In genomic region chr11:72599325-72600117, GRCh38 we compare ENCODE assay signal across 10 cellular contexts.
DNase-seq lines count a peak whose midpoint lies in the region; ATAC-seq and TF ChIP-seq lines count a peak whose summit lies in the region.
"Had no signal": no experiment of that assay in that cellular context is flagged by ENCODE, and none has a peak within 500 bp of the region (broad histone marks: within the 10 kb centered on the region; RNA-seq: fewer than 3 reads in every experiment).

No MANE protein-coding gene starts in this region.

- H3K4me3 Mint-ChIP-seq in CD8-positive, alpha-beta T cell = no peak overlapping the region
- H3K4me3 Mint-ChIP-seq: activated naive CD4-positive, alpha-beta T cell treated with anti-CD3 and anti-CD28 coated beads for 36 hours; central memory CD8-positive, alpha-beta T cell had no signal

- POLR2A ChIA-PET in CD8-positive, alpha-beta T cell (lab: Charles Lee) = no interaction called here
- POLR2A ChIA-PET in HCT116 (lab: Charles Lee) (no interaction called here), HEK293T (lab: Yijun Ruan, JAX) (no interaction called here)

- H4K5ac ChIP-seq in mesendoderm (ENCODE audit: low read length) = no peak overlapping the region

- intact Hi-C loops in CD8-positive, alpha-beta T cell (cut with DNase I, micrococcal nuclease) = no loop called here
- intact Hi-C loops in HCT116 (cut with micrococcal nuclease) (loop anchor here (1.0 kb wide), 1 partner anchor 44 kb away; no protein-coding TSS in a partner anchor), adrenal gland (cut with DNase I) (loop anchor here (2.0 to 5.0 kb wide), 2 partner anchors 41 to 43 kb away; no protein-coding TSS in a partner anchor)

- no TSS peak for BruUV-seq in HCT116 (replicated peaks; lab: Mats Ljungman, UMichigan)

- RAD21 ChIA-PET in HCT116 (lab: Charles Lee; ENCODE audit: low non-redundant PET in 1 of 2, low total read pairs in 2 of 2, uncharacterized antibody in 2 of 2, unreplicated experiment in 2 of 2) = interaction anchor here in 1 of 2 experiments (0.8 to 1.4 kb wide), 3 partner anchors 13 to 84 kb away, joined by 4 to 11 read pairs (median 7); no protein-coding TSS in a partner anchor

- H3K4me2 ChIP-seq in HCT116 (ENCODE audit: low read length) (peak overlapping the region; percentile 42), mesendoderm (ENCODE audit: low read length) (no peak overlapping the region)

- no peak overlapping the region for H2AK5ac ChIP-seq in mesendoderm (ENCODE audit: low read length)

- no peaks in the 10 kb centered on the region for H3K79me1 ChIP-seq in mesendoderm (ENCODE audit: low read length)

- H3K9ac ChIP-seq in HCT116 (ENCODE audit: low read length) = no peak overlapping the region
- H3K9ac ChIP-seq in mesendoderm (ENCODE audit: low read length) = no peak overlapping the region

- CTCF ChIA-PET in CD8-positive, alpha-beta T cell (lab: Charles Lee) = interaction anchor here (1.3 kb wide), 1 partner anchor 44 kb away, joined by 3 read pairs; no protein-coding TSS in a partner anchor
- CTCF ChIA-PET in HCT116 (lab: Charles Lee) = interaction anchor here (1.0 to 2.2 kb wide), 18 partner anchors 9 to 169 kb away, joined by 3 to 31 read pairs (median 4); no protein-coding TSS in a partner anchor
- CTCF ChIA-PET in HEK293T (lab: Yijun Ruan, JAX) = interaction anchor here (0.6 to 1.3 kb wide), 4 partner anchors 9 to 73 kb away, joined by 3 to 7 read pairs (median 4); no protein-coding TSS in a partner anchor

- TF ChIP-seq POLR2A in HCT116 (IDR thresholded peaks at IDR 0.05; ENCODE audit: borderline replicate concordance, extremely low read depth, insufficient read depth, insufficient read length) = no peak
- no peak for TF ChIP-seq POLR2A in adrenal gland (IDR thresholded peaks at IDR 0.05)

- no peaks in the 10 kb centered on the region for H3K36me3 ChIP-seq in CD8-positive, alpha-beta T cell (ENCODE audit: insufficient read depth, low read length)
- no peaks in the 10 kb centered on the region for H3K36me3 ChIP-seq in HCT116 (ENCODE audit: control insufficient read depth in 1 of 2, insufficient read depth in 2 of 2, low read length in 2 of 2)
- H3K36me3 ChIP-seq in adrenal gland (replicated peaks in 1 of 2) = no peaks in the 10 kb centered on the region
- H3K36me3 ChIP-seq in mesendoderm (ENCODE audit: control insufficient read depth, insufficient read depth, low read length) = no peaks in the 10 kb centered on the region

- H4K20me1 ChIP-seq in HCT116 (ENCODE audit: insufficient read depth) = no peaks in the 10 kb centered on the region

- WGBS in adrenal gland, 4 donors = 70 to 83% (median 76%) methylated on average over 11 of the region's 11 CpGs
- no CpG with 5 or more reads among the region's 11 CpGs for WGBS in mesendoderm (ENCODE audit: extremely low coverage, insufficient coverage, low lambda C conversion rate)

- H3K4me1 ChIP-seq in CD8-positive, alpha-beta T cell (ENCODE audit: insufficient read depth, low read length) = no peaks in the 10 kb centered on the region
- H3K4me1 ChIP-seq in HCT116 (ENCODE audit: control insufficient read depth in 1 of 2, insufficient read depth in 2 of 2, low read length in 2 of 2) = peaks cover 0 to 15% of the 10 kb centered on the region in 2 experiments; a peak in 2 of 4 replicates
- peaks cover 5 to 9% of the 10 kb centered on the region in 2 donors for H3K4me1 ChIP-seq in adrenal gland (replicated peaks in 1 of 2)
- peaks cover 1% of the 10 kb centered on the region for H3K4me1 ChIP-seq in mesendoderm (ENCODE audit: control insufficient read depth, low read depth, low read length)

- peak overlapping the region; percentile 58 for H3K27ac Mint-ChIP-seq in CD8-positive, alpha-beta T cell
- H3K27ac Mint-ChIP-seq: activated naive CD4-positive, alpha-beta T cell treated with anti-CD3 and anti-CD28 coated beads for 36 hours had no signal

- no peak overlapping the region for H3K4me3 ChIP-seq in CD8-positive, alpha-beta T cell (ENCODE audit: low read depth, low read length)
- H3K4me3 ChIP-seq in HCT116 (replicated peaks in 1 of 2; ENCODE audit: low read depth in 1 of 2, low read length in 2 of 2) = no peak overlapping the region
- H3K4me3 ChIP-seq in adrenal gland = no peak overlapping the region
- no peak overlapping the region for H3K4me3 ChIP-seq in mesendoderm (ENCODE audit: low read length)

- no peaks in the 10 kb centered on the region for H3K9me3 ChIP-seq in CD8-positive, alpha-beta T cell (ENCODE audit: low read length)
- no peaks in the 10 kb centered on the region for H3K9me3 ChIP-seq in HCT116 (ENCODE audit: control insufficient read depth in 1 of 2, insufficient read depth in 1 of 2, low read depth in 1 of 2, low read length in 2 of 2)
- H3K9me3 ChIP-seq in adrenal gland (replicated peaks in 1 of 3) = no peaks in the 10 kb centered on the region

- H3K36me3 Mint-ChIP-seq in CD8-positive, alpha-beta T cell = no peaks in the 10 kb centered on the region

- H2BK120ac ChIP-seq in mesendoderm (ENCODE audit: low read depth, low read length) = no peak overlapping the region

- no peaks in the 10 kb centered on the region for H3K79me2 ChIP-seq in HCT116 (ENCODE audit: insufficient read depth, low read length)
- no peaks in the 10 kb centered on the region for H3K79me2 ChIP-seq in mesendoderm (ENCODE audit: control insufficient read depth, insufficient read depth, low read length)

- H3K4me1 Mint-ChIP-seq in CD8-positive, alpha-beta T cell (ENCODE audit: low read depth) = no peaks in the 10 kb centered on the region
- H3K4me1 Mint-ChIP-seq: central memory CD8-positive, alpha-beta T cell had no signal

- H3K9me3 Mint-ChIP-seq in CD8-positive, alpha-beta T cell = no peaks in the 10 kb centered on the region
- H3K9me3 Mint-ChIP-seq: activated naive CD4-positive, alpha-beta T cell treated with anti-CD3 and anti-CD28 coated beads for 36 hours; central memory CD8-positive, alpha-beta T cell had no signal

- no peak overlapping the region for H3K23ac ChIP-seq in mesendoderm (ENCODE audit: low read length)

- no peak overlapping the region for H2BK5ac ChIP-seq in mesendoderm (ENCODE audit: low read length)

- no peak overlapping the region for H3K56ac ChIP-seq in mesendoderm (ENCODE audit: low read length)

- H3K27me3 ChIP-seq in CD8-positive, alpha-beta T cell (ENCODE audit: insufficient read depth, low read length) = no peaks in the 10 kb centered on the region
- H3K27me3 ChIP-seq in HCT116 (ENCODE audit: insufficient read depth, low read length) (no peaks in the 10 kb centered on the region), adrenal gland (no peaks in the 10 kb centered on the region), mesendoderm (ENCODE audit: insufficient read depth, low read length, poor library complexity) (no peaks in the 10 kb centered on the region)

- peak in 1 of 7 experiments; percentile 14 for DNase-seq in CD8-positive, alpha-beta T cell
- DNase-seq in HCT116 (ENCODE audit: low read depth, low spot score) (no peak), adrenal gland (peak in 5 of 7 donors; percentile 42 to 67 (median 53)), mesendoderm (peak; percentile 61), HEK293T (ENCODE audit: extremely low spot score) (no peak), ureter (ENCODE audit: low spot score) (no peak), NCI-H1417 treated with DMSO at 0.1 percent for 48 hours (lab: John Stamatoyannopoulos, UW) (no peak)
- no peak for DNase-seq in stimulated activated CD8-positive, alpha-beta memory T cell treated with anti-CD3 and anti-CD28 coated beads, Interleukin-4, amount 100 ng/mL, for 48 hours
- DNase-seq: activated naive CD4-positive, alpha-beta T cell treated with anti-CD3 and anti-CD28 coated beads for 36 hours had no signal

- no peak overlapping the region for H3K18ac ChIP-seq in mesendoderm (ENCODE audit: low read length)

- H3K27ac ChIP-seq in CD8-positive, alpha-beta T cell (ENCODE audit: low read depth, low read length) = no peak overlapping the region
- no peak overlapping the region for H3K27ac ChIP-seq in HCT116 (ENCODE audit: low read depth, low read length)
- H3K27ac ChIP-seq in adrenal gland = no peak overlapping the region
- no peak overlapping the region for H3K27ac ChIP-seq in mesendoderm (ENCODE audit: low read depth, low read length)

- no peak overlapping the region for H2AFZ ChIP-seq in HCT116 (ENCODE audit: low read depth, low read length, poor library complexity, severe bottlenecking)

- no peak overlapping the region for H2BK15ac ChIP-seq in mesendoderm (replicated peaks; ENCODE audit: low read depth)

- H3K27me3 Mint-ChIP-seq in CD8-positive, alpha-beta T cell (ENCODE audit: low read depth) = peaks cover 15% of the 10 kb centered on the region

- H3K4ac ChIP-seq in mesendoderm (ENCODE audit: low read depth, low read length) = no peak overlapping the region

- H4K8ac ChIP-seq in mesendoderm (ENCODE audit: low read depth, low read length) = no peak overlapping the region

- ATAC-seq in CD8-positive, alpha-beta T cell = no peak
- peak; percentile 70 for ATAC-seq in HCT116

- no peak for TF ChIP-seq CTCF in CD8-positive, alpha-beta T cell (IDR thresholded peaks at IDR 0.05)
- TF ChIP-seq CTCF in HCT116 (IDR thresholded peaks at IDR 0.05 in 2 of 3, conservative IDR thresholded peaks at IDR 0.05 in 1 of 3; ENCODE audit: borderline replicate concordance in 1 of 3, insufficient read depth in 1 of 3, low read depth in 2 of 3, low read length in 2 of 3) (peak in 1 of 3 experiments; percentile 19; a peak in 1 of 6 replicates), adrenal gland (IDR thresholded peaks at IDR 0.05) (no peak)

- H3K9me2 ChIP-seq in HCT116 (ENCODE audit: insufficient read depth) = no peaks in the 10 kb centered on the region

- no peak for TF ChIP-seq RAD21 in HCT116 (IDR thresholded peaks at IDR 0.05; ENCODE audit: low read depth)

TF ChIP-seq in HCT116, 20 proteins besides CTCF, POLR2A, EP300 and RAD21 (continues in another document):
- no peak for TF ChIP-seq JUND (IDR thresholded peaks at IDR 0.05)

TF ChIP-seq in HEK293T, 16 proteins besides CTCF, POLR2A, EP300 and RAD21:
- TF ChIP-seq FOXA1 (IDR thresholded peaks at IDR 0.05) = no peak
- no peak for TF ChIP-seq TARDBP (IDR thresholded peaks at IDR 0.05)
- no peak for TF ChIP-seq L3MBTL2 (conservative IDR thresholded peaks at IDR 0.05)
- TF ChIP-seq HDGF (IDR thresholded peaks at IDR 0.05; ENCODE audit: borderline replicate concordance) = no peak
TF ChIP-seq in HEK293T: peak in this region for 0.

Comparison
In these comparisons a context has a peak if more than half of its experiments do, and no peak if none do; other contexts are left out.
1. DNase-seq: peak in adrenal gland (5 of 7) and mesendoderm (single experiment); none in HCT116 (single experiment), HEK293T (single experiment), stimulated activated CD8-positive, alpha-beta memory T cell treated with anti-CD3 and anti-CD28 coated beads, Interleukin-4, amount 100 ng/mL, for 48 hours (single experiment), ureter (single experiment) and NCI-H1417 treated with DMSO at 0.1 percent for 48 hours (single experiment).
2. intact Hi-C loops: an anchor here in HCT116 (1.0 kb wide) and adrenal gland (2.0 to 5.0 kb wide); none called in CD8-positive, alpha-beta T cell.